In the genomic region with DNA sequence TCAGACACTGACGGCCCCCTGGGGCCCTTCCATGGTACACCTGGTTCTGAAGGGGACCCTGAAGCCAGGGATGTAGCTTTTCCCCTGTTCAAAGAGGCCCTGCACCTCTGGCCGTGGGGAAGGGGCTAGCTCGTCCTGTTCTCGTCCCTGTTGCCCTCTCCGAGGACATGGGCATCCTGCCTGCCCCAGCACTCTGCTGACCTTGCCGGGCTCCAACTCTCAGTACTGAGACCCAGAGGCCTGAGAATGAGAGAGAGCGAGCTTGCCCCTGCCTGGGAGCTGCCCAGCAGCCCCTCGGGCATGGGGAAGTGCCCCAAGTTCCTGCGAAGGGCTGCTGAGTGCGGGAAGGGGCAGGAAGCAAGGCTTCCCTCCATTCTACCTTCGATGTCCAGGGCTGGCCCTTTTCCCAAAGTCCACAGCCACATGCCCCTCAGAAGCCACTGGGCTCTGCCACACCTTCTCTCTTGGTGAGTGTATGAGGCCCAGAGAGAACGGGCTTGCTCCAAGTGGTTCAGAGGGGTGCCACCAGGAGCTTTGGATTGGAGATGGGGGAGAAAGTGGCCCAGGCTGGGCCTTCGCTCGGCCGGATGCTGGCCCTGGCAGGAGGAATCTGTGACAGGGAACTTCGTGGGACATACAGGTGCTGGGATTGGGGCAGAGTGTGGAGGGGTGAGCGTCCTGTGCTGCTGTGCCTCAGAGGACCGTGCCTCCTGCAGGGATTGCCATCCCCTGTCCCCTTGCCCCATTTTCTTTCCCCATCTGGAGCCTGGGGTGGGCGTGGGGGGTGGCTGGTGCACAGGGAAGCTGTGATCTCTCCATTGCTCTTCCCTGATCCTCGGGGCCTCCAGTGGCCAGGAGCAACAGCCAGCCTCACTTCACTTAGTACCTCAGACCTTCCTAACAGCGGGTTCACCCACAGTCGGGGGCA, we compare ENCODE assay signal across 9 cellular contexts. TPM values are rescaled to one million over a fixed set of nuclear protein-coding genes. Genes with fewer than 3 reads are reported as not detected.
DNase-seq lines count a peak whose midpoint lies in the region; ATAC-seq and TF ChIP-seq lines count a peak whose summit lies in the region.
"Had no signal": no experiment of that assay in that cellular context is flagged by ENCODE, and none has a peak within 500 bp of the region (broad histone marks: within the 10 kb centered on the region; RNA-seq: fewer than 3 reads in every experiment).

No MANE protein-coding gene starts in this region.

- CTCF ChIA-PET in WTC11 (lab: Charles Lee): interaction anchor here (2.0 to 5.0 kb wide), 2 partner anchors 41 to 116 kb away, joined by 8 to 30 read pairs; no protein-coding TSS in a partner anchor

- H3K4me3 ChIP-seq in skeletal muscle satellite cell (ENCODE audit: low read length): no peak overlapping the region

- H3K4me1 Mint-ChIP-seq in activated CD4-positive, alpha-beta T cell treated with anti-CD3 and anti-CD28 coated beads, Interleukin-2, amount 10 ng/mL, durations not matched to agents 24 days and 14 days: peaks cover 6% of the 10 kb centered on the region
- H3K4me1 Mint-ChIP-seq in WTC11: no peaks in the 10 kb centered on the region

- no peaks in the 10 kb centered on the region for H3K36me3 ChIP-seq in skeletal muscle satellite cell (ENCODE audit: insufficient read depth, low read length)

- H3K4me1 ChIP-seq in skeletal muscle satellite cell (ENCODE audit: control insufficient read depth, insufficient read depth, low read length): peaks cover 18% of the 10 kb centered on the region

- peak overlapping the region; percentile 45 for H3K4me3 Mint-ChIP-seq in activated CD4-positive, alpha-beta T cell treated with anti-CD3 and anti-CD28 coated beads, Interleukin-2, amount 10 ng/mL, durations not matched to agents 24 days and 14 days
- peak overlapping the region; percentile 37; the same call in 1 of the 2 replicates for H3K4me3 Mint-ChIP-seq in WTC11

- ATAC-seq in WTC11 (no peak), left lobe of liver (no peak), GM21619 (IDR thresholded peaks at IDR 0.05; ENCODE audit: unreplicated experiment) (no peak)

- peaks cover 40% of the 10 kb centered on the region for H3K27me3 Mint-ChIP-seq in activated CD4-positive, alpha-beta T cell treated with anti-CD3 and anti-CD28 coated beads, Interleukin-2, amount 10 ng/mL, durations not matched to agents 24 days and 14 days
- peaks cover 55% of the 10 kb centered on the region for H3K27me3 Mint-ChIP-seq in WTC11 (ENCODE audit: low read depth)

- TF ChIP-seq CTCF in WTC11 (IDR thresholded peaks at IDR 0.05): no peak

- H3K36me3 Mint-ChIP-seq in activated CD4-positive, alpha-beta T cell treated with anti-CD3 and anti-CD28 coated beads, Interleukin-2, amount 10 ng/mL, durations not matched to agents 24 days and 14 days (ENCODE audit: low read depth): no peaks in the 10 kb centered on the region
- H3K36me3 Mint-ChIP-seq in WTC11: no peaks in the 10 kb centered on the region

- H3K4me2 ChIP-seq in skeletal muscle satellite cell (ENCODE audit: low read length): peak overlapping the region; percentile 37

- H3K9me3 ChIP-seq in skeletal muscle satellite cell (replicated peaks; ENCODE audit: low read length): no peaks in the 10 kb centered on the region

- no peak for DNase-seq in activated CD4-positive, alpha-beta T cell treated with anti-CD3 and anti-CD28 coated beads, Interleukin-2, amount 10 ng/mL, durations not matched to agents 24 days and 14 days
- DNase-seq in activated CD4-positive, alpha-beta T cell treated with anti-CD3 and anti-CD28 coated beads, Interleukin-2, amount 50 U/mL, for 4 hours: no peak
- DNase-seq in WTC11 (ENCODE audit: low spot score): no peak
- peak; percentile 42 for DNase-seq in left lobe of liver (ENCODE audit: low spot score)
- DNase-seq in NCI-H1417 (lab: John Stamatoyannopoulos, UW): no peak
- no peak for DNase-seq in CD1c-positive myeloid dendritic cell (ENCODE audit: extremely low spot score)
- DNase-seq: NCI-H2081 had no signal

- H3K9me3 Mint-ChIP-seq in activated CD4-positive, alpha-beta T cell treated with anti-CD3 and anti-CD28 coated beads, Interleukin-2, amount 10 ng/mL, durations not matched to agents 24 days and 14 days: no peaks in the 10 kb centered on the region
- H3K9me3 Mint-ChIP-seq in WTC11: no peaks in the 10 kb centered on the region

- POLR2A ChIA-PET in WTC11 (lab: Charles Lee): no interaction called here

- intact Hi-C loops in activated CD4-positive, alpha-beta T cell treated with anti-CD3 and anti-CD28 coated beads, Interleukin-2, amount 10 ng/mL, durations not matched to agents 24 days and 14 days (cut with micrococcal nuclease): no loop called here

- H3K9ac ChIP-seq in skeletal muscle satellite cell (ENCODE audit: low read depth, low read length): no peak overlapping the region

- H3K27ac Mint-ChIP-seq in activated CD4-positive, alpha-beta T cell treated with anti-CD3 and anti-CD28 coated beads, Interleukin-2, amount 10 ng/mL, durations not matched to agents 24 days and 14 days: no peak overlapping the region
- no peak overlapping the region for H3K27ac Mint-ChIP-seq in WTC11

- peaks cover 13% of the 10 kb centered on the region for H3K27me3 ChIP-seq in skeletal muscle satellite cell (ENCODE audit: control insufficient read depth, insufficient read depth, low read length)

TF ChIP-seq in WTC11, 78 proteins besides CTCF, POLR2A, EP300 and RAD21:
- no peak for TF ChIP-seq FOXK1 (CRISPR knock-in tag; IDR thresholded peaks at IDR 0.05)
- TF ChIP-seq TEAD4 (CRISPR knock-in tag; IDR thresholded peaks at IDR 0.05): no peak
- TF ChIP-seq, protein P1, sequence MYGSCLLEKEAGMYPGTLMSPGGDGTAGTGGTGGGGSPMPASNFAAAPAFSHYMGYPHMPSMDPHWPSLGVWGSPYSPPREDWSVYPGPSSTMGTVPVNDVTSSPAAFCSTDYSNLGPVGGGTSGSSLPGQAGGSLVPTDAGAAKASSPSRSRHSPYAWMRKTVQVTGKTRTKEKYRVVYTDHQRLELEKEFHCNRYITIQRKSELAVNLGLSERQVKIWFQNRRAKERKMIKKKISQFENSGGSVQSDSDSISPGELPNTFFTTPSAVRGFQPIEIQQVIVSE (CRISPR knock-in tag; IDR thresholded peaks at IDR 0.05; ENCODE audit: borderline replicate concordance): no peak
- no peak for TF ChIP-seq IRF2 (CRISPR knock-in tag; IDR thresholded peaks at IDR 0.05; ENCODE audit: borderline replicate concordance, low read depth)
- TF ChIP-seq, protein P2, sequence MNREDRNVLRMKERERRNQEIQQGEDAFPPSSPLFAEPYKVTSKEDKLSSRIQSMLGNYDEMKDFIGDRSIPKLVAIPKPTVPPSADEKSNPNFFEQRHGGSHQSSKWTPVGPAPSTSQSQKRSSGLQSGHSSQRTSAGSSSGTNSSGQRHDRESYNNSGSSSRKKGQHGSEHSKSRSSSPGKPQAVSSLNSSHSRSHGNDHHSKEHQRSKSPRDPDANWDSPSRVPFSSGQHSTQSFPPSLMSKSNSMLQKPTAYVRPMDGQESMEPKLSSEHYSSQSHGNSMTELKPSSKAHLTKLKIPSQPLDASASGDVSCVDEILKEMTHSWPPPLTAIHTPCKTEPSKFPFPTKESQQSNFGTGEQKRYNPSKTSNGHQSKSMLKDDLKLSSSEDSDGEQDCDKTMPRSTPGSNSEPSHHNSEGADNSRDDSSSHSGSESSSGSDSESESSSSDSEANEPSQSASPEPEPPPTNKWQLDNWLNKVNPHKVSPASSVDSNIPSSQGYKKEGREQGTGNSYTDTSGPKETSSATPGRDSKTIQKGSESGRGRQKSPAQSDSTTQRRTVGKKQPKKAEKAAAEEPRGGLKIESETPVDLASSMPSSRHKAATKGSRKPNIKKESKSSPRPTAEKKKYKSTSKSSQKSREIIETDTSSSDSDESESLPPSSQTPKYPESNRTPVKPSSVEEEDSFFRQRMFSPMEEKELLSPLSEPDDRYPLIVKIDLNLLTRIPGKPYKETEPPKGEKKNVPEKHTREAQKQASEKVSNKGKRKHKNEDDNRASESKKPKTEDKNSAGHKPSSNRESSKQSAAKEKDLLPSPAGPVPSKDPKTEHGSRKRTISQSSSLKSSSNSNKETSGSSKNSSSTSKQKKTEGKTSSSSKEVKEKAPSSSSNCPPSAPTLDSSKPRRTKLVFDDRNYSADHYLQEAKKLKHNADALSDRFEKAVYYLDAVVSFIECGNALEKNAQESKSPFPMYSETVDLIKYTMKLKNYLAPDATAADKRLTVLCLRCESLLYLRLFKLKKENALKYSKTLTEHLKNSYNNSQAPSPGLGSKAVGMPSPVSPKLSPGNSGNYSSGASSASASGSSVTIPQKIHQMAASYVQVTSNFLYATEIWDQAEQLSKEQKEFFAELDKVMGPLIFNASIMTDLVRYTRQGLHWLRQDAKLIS (CRISPR knock-in tag; IDR thresholded peaks at IDR 0.05; ENCODE audit: borderline replicate concordance): no peak
- no peak for TF ChIP-seq ESRRA (CRISPR knock-in tag; IDR thresholded peaks at IDR 0.05; ENCODE audit: borderline replicate concordance)

RNA-seq across cellular contexts. Expression of a gene that starts 50.8 kb away (rescaled TPM):
- total RNA-seq in activated CD4-positive, alpha-beta T cell treated with anti-CD3 and anti-CD28 coated beads, Interleukin-2, amount 10 ng/mL, durations not matched to agents 24 days and 14 days: 0.28 TPM in 1 of 2 replicates, not detected in the other
- 2.1 to 3.3 TPM (median 3.1 TPM) in 3 replicates for total RNA-seq in WTC11 (2021)
- total RNA-seq in left lobe of liver: 1.6 TPM
- total RNA-seq in skeletal muscle satellite cell (2012; rRNA removed): 2.0 and 2.5 TPM in 2 replicates

RNA-seq across cellular contexts. Expression of a gene that starts 54.6 kb away (rescaled TPM):
- total RNA-seq in activated CD4-positive, alpha-beta T cell treated with anti-CD3 and anti-CD28 coated beads, Interleukin-2, amount 10 ng/mL, durations not matched to agents 24 days and 14 days: 35.8 and 36.0 TPM in 2 replicates
- total RNA-seq in WTC11 (2021) (39.8 to 47.9 TPM (median 45.4 TPM) in 3 replicates), left lobe of liver (75.2 TPM)
- total RNA-seq in skeletal muscle satellite cell (2012; rRNA removed): 21.0 and 22.8 TPM in 2 replicates
